In genomic region chr15:101676965-101677364, GRCh38 we compare ENCODE assay signal across 19 cellular contexts. TPM values are rescaled to one million over a fixed set of nuclear protein-coding genes. Genes with fewer than 3 reads are reported as not detected.
DNase-seq lines count a peak whose midpoint lies in the region; ATAC-seq, FAIRE-seq and TF ChIP-seq lines count a peak whose summit lies in the region.
"Had no signal": no experiment of that assay in that cellular context is flagged by ENCODE, and none has a peak within 500 bp of the region (broad histone marks: within the 10 kb centered on the region; RNA-seq: fewer than 3 reads in every experiment).

No MANE protein-coding gene starts in this region.

- H3K4me1 Mint-ChIP-seq in astrocyte (ENCODE audit: low read depth, unreplicated experiment): peaks cover 23% of the 10 kb centered on the region

- FAIRE-seq in astrocyte (lab: Jason Lieb, UNC): no peak
- FAIRE-seq: HTR-8/SVneo had no signal

- H3K4me3 Mint-ChIP-seq in astrocyte (ENCODE audit: unreplicated experiment): peak overlapping the region; percentile 58
- H3K4me3 Mint-ChIP-seq: T-helper 1 cell treated with Interleukin-12 subunit alpha and Interleukin-12 subunit beta and Interleukin-4 antibody, amounts not matched to agents 30 μg/mL and 1 μg/mL, for 36 hours had no signal

- no peaks in the 10 kb centered on the region for H3K27me3 ChIP-seq in astrocyte (ENCODE audit: insufficient read depth, low read length)
- H3K27me3 ChIP-seq: BLaER1 treated with 17β-estradiol and CSF1 and Interleukin-3, amounts not matched to agents 10 nM and 100 nM; heart right ventricle; Peyer's patch; tibial artery had no signal

- peaks cover 18% of the 10 kb centered on the region for H3K36me3 Mint-ChIP-seq in astrocyte (ENCODE audit: low read depth, unreplicated experiment)

- H2AFZ ChIP-seq in astrocyte (ENCODE audit: low read depth, low read length): no peak overlapping the region

- H3K36me3 ChIP-seq in astrocyte (ENCODE audit: insufficient read depth, low read length): no peaks in the 10 kb centered on the region

- H3K9me3 ChIP-seq in astrocyte (ENCODE audit: insufficient read depth, low read depth, low read length): no peaks in the 10 kb centered on the region
- H3K9me3 ChIP-seq: BLaER1 treated with 17β-estradiol and CSF1 and Interleukin-3, amounts not matched to agents 10 nM and 100 nM; heart right ventricle; Peyer's patch; psoas muscle; tibial artery had no signal

- peaks cover 16% of the 10 kb centered on the region for H3K4me1 ChIP-seq in astrocyte (ENCODE audit: insufficient read depth, low read length)
- H3K4me1 ChIP-seq: Peyer's patch, psoas muscle had no signal

- ATAC-seq in GM18870 (IDR thresholded peaks at IDR 0.05; ENCODE audit: unreplicated experiment): no peak
- ATAC-seq: left colon, psoas muscle had no signal

- H3K79me2 ChIP-seq in astrocyte (ENCODE audit: insufficient read depth, low read length): no peaks in the 10 kb centered on the region

- H4K20me1 ChIP-seq in astrocyte (ENCODE audit: insufficient read depth, low read length): no peaks in the 10 kb centered on the region
- H4K20me1 ChIP-seq: BLaER1 treated with 17β-estradiol and CSF1 and Interleukin-3, amounts not matched to agents 10 nM and 100 nM had no signal

- H3K9ac ChIP-seq in astrocyte (ENCODE audit: low read length): no peak overlapping the region
- H3K9ac ChIP-seq: BLaER1 treated with 17β-estradiol and CSF1 and Interleukin-3, amounts not matched to agents 10 nM and 100 nM had no signal

- H3K27ac Mint-ChIP-seq in astrocyte (ENCODE audit: unreplicated experiment): peak overlapping the region; percentile 100
- H3K27ac Mint-ChIP-seq: T-helper 1 cell treated with Interleukin-12 subunit alpha and Interleukin-12 subunit beta and Interleukin-4 antibody, amounts not matched to agents 30 μg/mL and 1 μg/mL, for 36 hours had no signal

- H3K4me3 ChIP-seq in astrocyte (ENCODE audit: insufficient read depth, low read depth, low read length): no peak overlapping the region
- H3K4me3 ChIP-seq: BLaER1 treated with 17β-estradiol and CSF1 and Interleukin-3, amounts not matched to agents 10 nM and 100 nM; heart right ventricle; Peyer's patch; psoas muscle; tibial artery had no signal

- H3K4me2 ChIP-seq in astrocyte (ENCODE audit: low read length): no peak overlapping the region
- H3K4me2 ChIP-seq: BLaER1 treated with 17β-estradiol and CSF1 and Interleukin-3, amounts not matched to agents 10 nM and 100 nM had no signal

- DNase-seq in AG09319 (ENCODE audit: extremely low read depth, low read depth) (peak; percentile 90), LHCN-M2 (ENCODE audit: low read depth) (peak; percentile 9), astrocyte (ENCODE audit: low read depth) (no peak), inferior parietal cortex (ENCODE audit: extremely low spot score) (peak; percentile 72), NK-92 (lab: John Stamatoyannopoulos, UW; ENCODE audit: unreplicated experiment) (no peak), UCSD-AML1 (lab: John Stamatoyannopoulos, UW; ENCODE audit: unreplicated experiment) (no peak), dermis blood vessel endothelial cell (no peak)
- DNase-seq: activated CD4-positive, alpha-beta T cell treated with anti-CD3 and anti-CD28 coated beads for 48 hours; DND-41; heart right ventricle; left colon; NCI-H510A; Peyer's patch; psoas muscle; tibial artery had no signal

- H3K27ac ChIP-seq in astrocyte (ENCODE audit: low read depth, low read length): no peak overlapping the region
- H3K27ac ChIP-seq: BLaER1 treated with 17β-estradiol and CSF1 and Interleukin-3, amounts not matched to agents 10 nM and 100 nM; heart right ventricle; Peyer's patch; psoas muscle; tibial artery had no signal

- peaks cover 2% of the 10 kb centered on the region for H3K9me3 Mint-ChIP-seq in astrocyte (ENCODE audit: unreplicated experiment)
- H3K9me3 Mint-ChIP-seq: T-helper 1 cell treated with Interleukin-12 subunit alpha and Interleukin-12 subunit beta and Interleukin-4 antibody, amounts not matched to agents 30 μg/mL and 1 μg/mL, for 36 hours had no signal

- H3K27me3 Mint-ChIP-seq in astrocyte (ENCODE audit: low read depth, unreplicated experiment): no peaks in the 10 kb centered on the region

- TF ChIP-seq CTCF in AG09319 (IDR thresholded peaks at IDR 0.05; ENCODE audit: low read depth, low read length) (no peak), astrocyte (IDR thresholded peaks at IDR 0.05; ENCODE audit: insufficient read depth, low read depth, low read length) (no peak)

RNA-seq across cellular contexts. Expression of gene TM2D3, which starts 24.8 kb away (rescaled TPM):
- 37.5 and 39.9 TPM in 2 replicates for total RNA-seq in LHCN-M2 (2014; rRNA removed)
- polyA plus RNA-seq in LHCN-M2 (2012): 33.8 TPM
- total RNA-seq in astrocyte: 28.1 and 31.8 TPM in 2 replicates
- total RNA-seq in dermis blood vessel endothelial cell: 31.0 and 44.4 TPM in 2 replicates

RNA-seq across cellular contexts. Expression of gene TARS3, which starts 47.3 kb away (rescaled TPM):
- 7.4 and 9.5 TPM in 2 replicates for total RNA-seq in LHCN-M2 (2014; rRNA removed)
- polyA plus RNA-seq in LHCN-M2 (2012): 4.5 TPM
- total RNA-seq in astrocyte: 15.7 and 16.3 TPM in 2 replicates
- total RNA-seq in dermis blood vessel endothelial cell: 10.4 and 11.4 TPM in 2 replicates

Comparison
In these comparisons a context has a peak if more than half of its experiments do, and no peak if none do; other contexts are left out.
1. DNase-seq: peak in AG09319 (single experiment), LHCN-M2 (single experiment) and inferior parietal cortex (single experiment); none in astrocyte (single experiment), NK-92 (single experiment), UCSD-AML1 (single experiment) and dermis blood vessel endothelial cell (single experiment).